Comparison of ENCODE assay signal across 9 cellular contexts in genomic region chr2:213806125-213806726, GRCh38.
DNase-seq lines count a peak whose midpoint lies in the region; ATAC-seq and TF ChIP-seq lines count a peak whose summit lies in the region.
"Had no signal": no experiment of that assay in that cellular context is flagged by ENCODE, and none has a peak within 500 bp of the region (broad histone marks: within the 10 kb centered on the region; RNA-seq: fewer than 3 reads in every experiment).

No MANE protein-coding gene starts in this region.

- H3K27ac ChIP-seq in osteoblast (ENCODE audit: low read depth, low read length), result no peak overlapping the region

- no peaks in the 10 kb centered on the region for H3K36me3 ChIP-seq in osteoblast (ENCODE audit: insufficient read depth, low read length)

- ATAC-seq in HG02588 (IDR thresholded peaks at IDR 0.05; ENCODE audit: unreplicated experiment), result no peak
- ATAC-seq in GM18498 (IDR thresholded peaks at IDR 0.05; ENCODE audit: unreplicated experiment), result no peak

- no peak overlapping the region for H3K27ac Mint-ChIP-seq in chondrocyte (ENCODE audit: unreplicated experiment)
- H3K27ac Mint-ChIP-seq: stimulated activated naive CD8-positive, alpha-beta T cell treated with anti-CD3 and anti-CD28 coated beads, Interleukin-15, Interleukin-2, amounts not matched to agents 100 ng/mL and 50 ng/mL, for 24 hours had no signal

- H4K20me1 ChIP-seq in osteoblast (ENCODE audit: insufficient read depth, low read length), result no peaks in the 10 kb centered on the region

- H3K4me3 Mint-ChIP-seq in chondrocyte (ENCODE audit: unreplicated experiment), result no peak overlapping the region
- H3K4me3 Mint-ChIP-seq: stimulated activated naive CD8-positive, alpha-beta T cell treated with anti-CD3 and anti-CD28 coated beads, Interleukin-15, Interleukin-2, amounts not matched to agents 100 ng/mL and 50 ng/mL, for 24 hours had no signal

- no peaks in the 10 kb centered on the region for H3K4me1 ChIP-seq in osteoblast (ENCODE audit: insufficient read depth, low read length)

- H3K4me1 Mint-ChIP-seq in chondrocyte (ENCODE audit: low read depth), result no peaks in the 10 kb centered on the region

- no peaks in the 10 kb centered on the region for H3K27me3 ChIP-seq in osteoblast (ENCODE audit: insufficient read depth, low read length)

- DNase-seq in GM03348 (ENCODE audit: low spot score), result peak; percentile 34
- DNase-seq in MV-4-11 (lab: John Stamatoyannopoulos, UW), result peak; percentile 3
- no peak for DNase-seq in chondrocyte (ENCODE audit: low spot score)
- peak; percentile 18 for DNase-seq in osteoblast (ENCODE audit: insufficient read length, low spot score, missing footprints)
- DNase-seq in hepatic stellate cell (ENCODE audit: low spot score), result no peak
- DNase-seq in activated T-cell treated with anti-CD3 and anti-CD28 coated beads for 4 hours, result no peak

- H3K36me3 Mint-ChIP-seq in chondrocyte (ENCODE audit: low read depth), result no peaks in the 10 kb centered on the region

- TF ChIP-seq CTCF in chondrocyte (IDR thresholded peaks at IDR 0.05) (peak; percentile 94), osteoblast (IDR thresholded peaks at IDR 0.05; ENCODE audit: extremely low read depth, low read depth, low read length) (peak; percentile 37)

- no peaks in the 10 kb centered on the region for H3K9me3 ChIP-seq in osteoblast (ENCODE audit: low read depth, low read length)

- H3K27me3 Mint-ChIP-seq in chondrocyte (ENCODE audit: low read depth), result peaks cover 2% of the 10 kb centered on the region
- H3K27me3 Mint-ChIP-seq: stimulated activated naive CD8-positive, alpha-beta T cell treated with anti-CD3 and anti-CD28 coated beads, Interleukin-15, Interleukin-2, amounts not matched to agents 100 ng/mL and 50 ng/mL, for 24 hours had no signal

- no peak overlapping the region for H3K4me3 ChIP-seq in osteoblast (ENCODE audit: insufficient read depth, low read length)

- H3K4me2 ChIP-seq in osteoblast (ENCODE audit: insufficient read depth, low read length), result no peak overlapping the region

- no peak overlapping the region for H2AFZ ChIP-seq in osteoblast (ENCODE audit: low read length)

- H3K79me2 ChIP-seq in osteoblast (ENCODE audit: insufficient read depth, low read length), result no peaks in the 10 kb centered on the region

- H3K9me3 Mint-ChIP-seq in chondrocyte (ENCODE audit: low read depth), result no peaks in the 10 kb centered on the region
- H3K9me3 Mint-ChIP-seq: stimulated activated naive CD8-positive, alpha-beta T cell treated with anti-CD3 and anti-CD28 coated beads, Interleukin-15, Interleukin-2, amounts not matched to agents 100 ng/mL and 50 ng/mL, for 24 hours had no signal

Comparison
In these comparisons a context has a peak if more than half of its experiments do, and no peak if none do; other contexts are left out.
1. DNase-seq: peak in GM03348 (single experiment), MV-4-11 (single experiment) and osteoblast (single experiment); none in chondrocyte (single experiment), hepatic stellate cell (single experiment) and activated T-cell treated with anti-CD3 and anti-CD28 coated beads for 4 hours (single experiment).